16 cellular contexts compared by ENCODE assay signal in the genomic region with DNA sequence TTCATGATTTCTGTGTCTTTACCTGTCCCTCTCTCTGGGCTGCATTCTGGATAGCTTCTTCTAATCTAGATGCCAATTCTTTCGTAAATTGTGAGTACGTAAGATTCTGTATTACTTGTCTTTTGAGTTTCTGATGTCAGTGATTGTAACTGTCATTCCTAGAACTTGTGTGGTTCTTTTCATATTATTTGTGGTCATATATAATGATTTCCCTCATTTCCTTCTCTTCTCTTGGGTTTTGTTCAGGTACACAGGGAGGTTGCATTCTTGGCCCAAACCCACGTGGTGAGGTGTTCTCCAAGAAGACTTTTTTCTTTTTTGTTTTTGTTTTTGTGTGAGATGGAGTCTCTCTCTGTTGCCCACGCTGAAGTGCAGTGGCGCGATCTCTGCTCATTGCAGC. TPM values are rescaled to one million over a fixed set of nuclear protein-coding genes. Genes with fewer than 3 reads are reported as not detected.
DNase-seq lines count a peak whose midpoint lies in the region.
"Had no signal": no experiment of that assay in that cellular context is flagged by ENCODE, and none has a peak within 500 bp of the region (broad histone marks: within the 10 kb centered on the region; RNA-seq: fewer than 3 reads in every experiment).

No MANE protein-coding gene starts in this region.

- no peaks in the 10 kb centered on the region for H3K27me3 Mint-ChIP-seq in activated CD4-positive, alpha-beta T cell treated with anti-CD3 and anti-CD28 coated beads, Interleukin-2, amount 10 ng/mL, durations not matched to agents 7 days and 5 days
- H3K27me3 Mint-ChIP-seq in IgD-negative memory B cell, result no peaks in the 10 kb centered on the region
- H3K27me3 Mint-ChIP-seq in activated naive CD8-positive, alpha-beta T cell treated with anti-CD3 and anti-CD28 coated beads for 36 hours, result no peaks in the 10 kb centered on the region

- no peaks in the 10 kb centered on the region for H3K9me3 Mint-ChIP-seq in activated CD4-positive, alpha-beta T cell treated with anti-CD3 and anti-CD28 coated beads, Interleukin-2, amount 10 ng/mL, durations not matched to agents 7 days and 5 days
- no peaks in the 10 kb centered on the region for H3K9me3 Mint-ChIP-seq in IgD-negative memory B cell
- H3K9me3 Mint-ChIP-seq in activated naive CD8-positive, alpha-beta T cell treated with anti-CD3 and anti-CD28 coated beads for 36 hours, result peaks cover 2% of the 10 kb centered on the region
- H3K9me3 Mint-ChIP-seq: CD14-positive monocyte had no signal

- H3K27ac Mint-ChIP-seq in activated CD4-positive, alpha-beta T cell treated with anti-CD3 and anti-CD28 coated beads, Interleukin-2, amount 10 ng/mL, durations not matched to agents 7 days and 5 days, result no peak overlapping the region
- peak overlapping the region in 2 of 3 donors; percentile 34 to 55 for H3K27ac Mint-ChIP-seq in IgD-negative memory B cell
- H3K27ac Mint-ChIP-seq in activated naive CD8-positive, alpha-beta T cell treated with anti-CD3 and anti-CD28 coated beads for 36 hours, result peak overlapping the region; percentile 57

- CTCF ChIA-PET in activated CD4-positive, alpha-beta T cell treated with anti-CD3 and anti-CD28 coated beads, Interleukin-2, amount 10 ng/mL, durations not matched to agents 7 days and 5 days (lab: Charles Lee), result no interaction called here

- POLR2A ChIA-PET in activated CD4-positive, alpha-beta T cell treated with anti-CD3 and anti-CD28 coated beads, Interleukin-2, amount 10 ng/mL, durations not matched to agents 7 days and 5 days (lab: Charles Lee), result no interaction called here

- H3K4me3 Mint-ChIP-seq in activated CD4-positive, alpha-beta T cell treated with anti-CD3 and anti-CD28 coated beads, Interleukin-2, amount 10 ng/mL, durations not matched to agents 7 days and 5 days, result no peak overlapping the region
- H3K4me3 Mint-ChIP-seq in IgD-negative memory B cell, result peak overlapping the region in 3 of 4 donors; percentile 10 to 65 (median 15)
- peak overlapping the region; percentile 9 for H3K4me3 Mint-ChIP-seq in activated naive CD8-positive, alpha-beta T cell treated with anti-CD3 and anti-CD28 coated beads for 36 hours
- H3K4me3 Mint-ChIP-seq: CD14-positive monocyte had no signal

- peak; percentile 21 for DNase-seq in activated CD4-positive, alpha-beta T cell treated with anti-CD3 and anti-CD28 coated beads, Interleukin-2, amount 10 ng/mL, durations not matched to agents 7 days and 5 days
- no peak for DNase-seq in activated CD4-positive, alpha-beta T cell treated with anti-CD3 and anti-CD28 coated beads, Interleukin-2, amount 50 U/mL, for 4 hours
- DNase-seq in activated naive CD8-positive, alpha-beta T cell treated with anti-CD3 and anti-CD28 coated beads for 36 hours, result no peak
- DNase-seq in stimulated activated CD8-positive, alpha-beta memory T cell treated with anti-CD3 and anti-CD28 coated beads, Interleukin-4, amount 100 ng/mL, for 48 hours, result peak; percentile 31
- DNase-seq in activated gamma-delta T cell (lab: John Stamatoyannopoulos, UW) (no peak), NCI-H446 treated with DMSO at 0.1 percent for 48 hours (lab: John Stamatoyannopoulos, UW) (no peak)
- DNase-seq in stimulated activated naive CD4-positive, alpha-beta T cell (lab: John Stamatoyannopoulos, UW), result no peak
- DNase-seq: amygdala; DND-41; effector memory CD4-positive, alpha-beta T cell; kidney; NCI-H2081 treated with DMSO at 0.1 percent for 48 hours; NCI-H748 treated with DMSO at 0.1 percent for 48 hours; pancreas had no signal

- H3K36me3 Mint-ChIP-seq in activated CD4-positive, alpha-beta T cell treated with anti-CD3 and anti-CD28 coated beads, Interleukin-2, amount 10 ng/mL, durations not matched to agents 7 days and 5 days (ENCODE audit: low read depth), result peaks cover 29% of the 10 kb centered on the region
- H3K36me3 Mint-ChIP-seq in IgD-negative memory B cell, result peaks cover 5% of the 10 kb centered on the region
- peaks cover 55% of the 10 kb centered on the region for H3K36me3 Mint-ChIP-seq in activated naive CD8-positive, alpha-beta T cell treated with anti-CD3 and anti-CD28 coated beads for 36 hours

- peaks cover 68% of the 10 kb centered on the region for H3K4me1 Mint-ChIP-seq in activated CD4-positive, alpha-beta T cell treated with anti-CD3 and anti-CD28 coated beads, Interleukin-2, amount 10 ng/mL, durations not matched to agents 7 days and 5 days
- peaks cover 73 to 84% (median 76%) of the 10 kb centered on the region in 3 donors for H3K4me1 Mint-ChIP-seq in IgD-negative memory B cell
- H3K4me1 Mint-ChIP-seq in activated naive CD8-positive, alpha-beta T cell treated with anti-CD3 and anti-CD28 coated beads for 36 hours, result peaks cover 85% of the 10 kb centered on the region

RNA-seq across cellular contexts. Expression of gene UGCG, which starts 13.8 kb away (rescaled TPM):
- 10 to 100 TPM; 21.8 to 23.2 TPM for total RNA-seq in activated CD4-positive, alpha-beta T cell treated with anti-CD3 and anti-CD28 coated beads, Interleukin-2, amount 10 ng/mL, durations not matched to agents 7 days and 5 days
- 23.7 TPM for polyA plus RNA-seq in IgD-negative memory B cell
- total RNA-seq in activated naive CD8-positive, alpha-beta T cell treated with anti-CD3 and anti-CD28 coated beads for 36 hours, result 10 to 100 TPM; 28.9 to 29.8 TPM

Comparison
In these comparisons a context has a peak if more than half of its experiments do, and no peak if none do; other contexts are left out.
1. DNase-seq: peak in activated CD4-positive, alpha-beta T cell treated with anti-CD3 and anti-CD28 coated beads, Interleukin-2, amount 10 ng/mL, durations not matched to agents 7 days and 5 days (single experiment) and stimulated activated CD8-positive, alpha-beta memory T cell treated with anti-CD3 and anti-CD28 coated beads, Interleukin-4, amount 100 ng/mL, for 48 hours (single experiment); none in activated CD4-positive, alpha-beta T cell treated with anti-CD3 and anti-CD28 coated beads, Interleukin-2, amount 50 U/mL, for 4 hours (0 of 2), activated naive CD8-positive, alpha-beta T cell treated with anti-CD3 and anti-CD28 coated beads for 36 hours (single experiment), activated gamma-delta T cell (single experiment), NCI-H446 treated with DMSO at 0.1 percent for 48 hours (single experiment) and stimulated activated naive CD4-positive, alpha-beta T cell (0 of 6).